21 cellular contexts compared by ENCODE assay signal in the genomic region with DNA sequence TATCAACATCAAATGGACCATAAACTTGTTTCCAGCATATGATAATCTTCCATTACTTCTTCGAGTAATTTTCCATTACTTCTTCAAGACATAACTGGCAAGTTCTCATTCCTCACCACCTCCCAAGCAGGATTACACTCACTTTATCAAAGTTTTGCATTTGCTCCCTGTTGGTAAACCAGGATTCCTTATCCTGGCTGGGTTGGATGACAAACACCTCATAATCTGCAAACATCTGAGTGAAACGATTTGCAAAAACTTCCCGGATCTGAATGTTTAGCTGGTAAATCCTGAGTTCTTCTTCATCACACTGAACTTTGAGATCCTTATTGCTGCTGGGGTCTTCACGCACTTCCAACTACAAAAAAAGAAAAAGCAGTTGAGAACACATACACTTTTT.
DNase-seq lines count a peak whose midpoint lies in the region; ATAC-seq lines count a peak whose summit lies in the region.
"Had no signal": no experiment of that assay in that cellular context is flagged by ENCODE, and none has a peak within 500 bp of the region (broad histone marks: within the 10 kb centered on the region; RNA-seq: fewer than 3 reads in every experiment).

No MANE protein-coding gene starts in this region.

- H4K5ac ChIP-seq in mesendoderm (ENCODE audit: low read length) = no peak overlapping the region

- H2BK5ac ChIP-seq in mesendoderm (ENCODE audit: low read length) = no peak overlapping the region

- peaks cover 4% of the 10 kb centered on the region for H3K4me1 Mint-ChIP-seq in activated naive CD4-positive, alpha-beta T cell treated with anti-CD3 and anti-CD28 coated beads, Interleukin-2, amount 50 U/mL, for 24 hours
- peaks cover 5% of the 10 kb centered on the region for H3K4me1 Mint-ChIP-seq in activated naive CD4-positive, alpha-beta T cell treated with anti-CD3 and anti-CD28 coated beads for 36 hours (ENCODE audit: low read depth)
- H3K4me1 Mint-ChIP-seq: CD14-positive monocyte, GM23338 had no signal

- H3K9me3 Mint-ChIP-seq in activated naive CD4-positive, alpha-beta T cell treated with anti-CD3 and anti-CD28 coated beads, Interleukin-2, amount 50 U/mL, for 24 hours = no peaks in the 10 kb centered on the region
- no peaks in the 10 kb centered on the region for H3K9me3 Mint-ChIP-seq in activated naive CD4-positive, alpha-beta T cell treated with anti-CD3 and anti-CD28 coated beads for 36 hours
- H3K9me3 Mint-ChIP-seq: CD4-positive, alpha-beta memory T cell; GM23338; HFFc6; IgD-negative memory B cell had no signal

- H3K27me3 Mint-ChIP-seq in activated naive CD4-positive, alpha-beta T cell treated with anti-CD3 and anti-CD28 coated beads, Interleukin-2, amount 50 U/mL, for 24 hours = no peaks in the 10 kb centered on the region
- no peaks in the 10 kb centered on the region for H3K27me3 Mint-ChIP-seq in activated naive CD4-positive, alpha-beta T cell treated with anti-CD3 and anti-CD28 coated beads for 36 hours (ENCODE audit: low read depth)
- H3K27me3 Mint-ChIP-seq: CD4-positive, alpha-beta memory T cell; IgD-negative memory B cell had no signal

- H3K4me3 ChIP-seq in mesendoderm (ENCODE audit: low read length) = no peak overlapping the region
- H3K4me3 ChIP-seq in Karpas-422 (ENCODE audit: low read length) = no peak overlapping the region
- H3K4me3 ChIP-seq: A549, BLaER1, GM23338 had no signal

- H3K27ac Mint-ChIP-seq in activated naive CD4-positive, alpha-beta T cell treated with anti-CD3 and anti-CD28 coated beads, Interleukin-2, amount 50 U/mL, for 24 hours = peak overlapping the region; percentile 19
- H3K27ac Mint-ChIP-seq in activated naive CD4-positive, alpha-beta T cell treated with anti-CD3 and anti-CD28 coated beads for 36 hours = no peak overlapping the region
- H3K27ac Mint-ChIP-seq: CD4-positive, alpha-beta memory T cell; GM23338; HFFc6; IgD-negative memory B cell had no signal

- H3K56ac ChIP-seq in mesendoderm (ENCODE audit: low read length) = no peak overlapping the region

- H3K79me1 ChIP-seq in mesendoderm (ENCODE audit: low read length) = peaks cover 1% of the 10 kb centered on the region

- H2BK15ac ChIP-seq in mesendoderm (replicated peaks; ENCODE audit: low read depth) = no peak overlapping the region

- H3K18ac ChIP-seq in mesendoderm (ENCODE audit: low read length) = no peak overlapping the region

- no peak for ATAC-seq in HG03432 (IDR thresholded peaks at IDR 0.05; ENCODE audit: unreplicated experiment)
- ATAC-seq: A549, GM23338, HCT116, HepG2 had no signal

- no peak overlapping the region for H3K4ac ChIP-seq in mesendoderm (ENCODE audit: low read depth, low read length)

- H4K20me1 ChIP-seq in Karpas-422 (ENCODE audit: insufficient read depth, low read depth, low read length) = no peaks in the 10 kb centered on the region
- H4K20me1 ChIP-seq: BLaER1 had no signal

- no peak overlapping the region for H2BK120ac ChIP-seq in mesendoderm (ENCODE audit: low read depth, low read length)

- no peak overlapping the region for H3K9ac ChIP-seq in mesendoderm (ENCODE audit: low read length)
- no peak overlapping the region for H3K9ac ChIP-seq in Karpas-422 (ENCODE audit: low read length)
- H3K9ac ChIP-seq: BLaER1 had no signal

- no peak overlapping the region for H2AFZ ChIP-seq in Karpas-422 (ENCODE audit: low read length)
- H2AFZ ChIP-seq: GM23338 had no signal

- H4K8ac ChIP-seq in mesendoderm (ENCODE audit: low read depth, low read length) = no peak overlapping the region

- peaks cover 10% of the 10 kb centered on the region for H3K4me1 ChIP-seq in mesendoderm (ENCODE audit: control insufficient read depth, low read depth, low read length)
- H3K4me1 ChIP-seq in Karpas-422 (ENCODE audit: low read length) = no peaks in the 10 kb centered on the region
- H3K4me1 ChIP-seq: A549 had no signal

- H3K9me2 ChIP-seq in Karpas-422 (replicated peaks; ENCODE audit: insufficient read depth, low read length) = no peaks in the 10 kb centered on the region

- no peak for DNase-seq in activated naive CD4-positive, alpha-beta T cell treated with anti-CD3 and anti-CD28 coated beads for 36 hours
- DNase-seq in mesendoderm = peak; percentile 85
- no peak for DNase-seq in Karpas-422
- no peak for DNase-seq in RPMI8226
- DNase-seq: Calu3; CD4-positive, alpha-beta memory T cell; DMS79 treated with DMSO at 0.1 percent for 48 hours; GF-D8; H7; HFFc6 had no signal

- no peak overlapping the region for H2AK5ac ChIP-seq in mesendoderm (ENCODE audit: low read length)

- H3K36me3 Mint-ChIP-seq in activated naive CD4-positive, alpha-beta T cell treated with anti-CD3 and anti-CD28 coated beads, Interleukin-2, amount 50 U/mL, for 24 hours = peaks cover 31% of the 10 kb centered on the region
- peaks cover 28% of the 10 kb centered on the region for H3K36me3 Mint-ChIP-seq in activated naive CD4-positive, alpha-beta T cell treated with anti-CD3 and anti-CD28 coated beads for 36 hours (ENCODE audit: low read depth)

- no peak overlapping the region for H3K4me3 Mint-ChIP-seq in activated naive CD4-positive, alpha-beta T cell treated with anti-CD3 and anti-CD28 coated beads, Interleukin-2, amount 50 U/mL, for 24 hours
- no peak overlapping the region for H3K4me3 Mint-ChIP-seq in activated naive CD4-positive, alpha-beta T cell treated with anti-CD3 and anti-CD28 coated beads for 36 hours
- H3K4me3 Mint-ChIP-seq: CD14-positive monocyte; CD4-positive, alpha-beta memory T cell; GM23338; HFFc6; IgD-negative memory B cell had no signal

- no peaks in the 10 kb centered on the region for H3K9me3 ChIP-seq in Karpas-422 (ENCODE audit: low read length)
- H3K9me3 ChIP-seq: A549, BLaER1 had no signal

- intact Hi-C loops in activated naive CD4-positive, alpha-beta T cell treated with anti-CD3 and anti-CD28 coated beads for 36 hours (cut with micrococcal nuclease) = no loop called here

- CTCF ChIA-PET in activated naive CD4-positive, alpha-beta T cell treated with anti-CD3 and anti-CD28 coated beads for 36 hours (lab: Charles Lee) = no interaction called here

- no peak overlapping the region for H3K23ac ChIP-seq in mesendoderm (ENCODE audit: low read length)

- H3K27ac ChIP-seq in cingulate gyrus (ENCODE audit: low read depth, low read length) (peak overlapping the region; percentile 11), mesendoderm (ENCODE audit: low read depth, low read length) (peak overlapping the region; percentile 64), Karpas-422 (ENCODE audit: low read length) (no peak overlapping the region)
- H3K27ac ChIP-seq: 22Rv1, A549, BLaER1 had no signal

- H3K4me2 ChIP-seq in mesendoderm (ENCODE audit: low read length) (no peak overlapping the region), Karpas-422 (ENCODE audit: low read depth, low read length, poor library complexity, severe bottlenecking) (no peak overlapping the region)
- H3K4me2 ChIP-seq: A549, BLaER1, GM23338 had no signal

- no peaks in the 10 kb centered on the region for H3K27me3 ChIP-seq in mesendoderm (ENCODE audit: insufficient read depth, low read length, poor library complexity)
- H3K27me3 ChIP-seq in Karpas-422 (ENCODE audit: low read length) = no peaks in the 10 kb centered on the region
- H3K27me3 ChIP-seq: BLaER1 had no signal

- H3K79me2 ChIP-seq in mesendoderm (ENCODE audit: control insufficient read depth, insufficient read depth, low read length) = no peaks in the 10 kb centered on the region
- H3K79me2 ChIP-seq in Karpas-422 (ENCODE audit: low read length) = no peaks in the 10 kb centered on the region

- no CpG with 5 or more reads among the region's 4 CpGs for WGBS in mesendoderm (ENCODE audit: extremely low coverage, insufficient coverage, low lambda C conversion rate)

- H3K36me3 ChIP-seq in mesendoderm (ENCODE audit: control insufficient read depth, insufficient read depth, low read length) = no peaks in the 10 kb centered on the region
- H3K36me3 ChIP-seq in Karpas-422 (ENCODE audit: insufficient read depth, low read length) = no peaks in the 10 kb centered on the region
